ENCODE assay signal across 10 cellular contexts in genomic region chr2:30272761-30273573, GRCh38. TPM values are rescaled to one million over a fixed set of nuclear protein-coding genes. Genes with fewer than 3 reads are reported as not detected.
DNase-seq lines count a peak whose midpoint lies in the region; ATAC-seq and TF ChIP-seq lines count a peak whose summit lies in the region.
"Had no signal": no experiment of that assay in that cellular context is flagged by ENCODE, and none has a peak within 500 bp of the region (broad histone marks: within the 10 kb centered on the region; RNA-seq: fewer than 3 reads in every experiment).

No MANE protein-coding gene starts in this region.

- H4K5ac ChIP-seq in mesendoderm (ENCODE audit: low read length): no peak overlapping the region

- H3K27me3 ChIP-seq in mesendoderm (ENCODE audit: insufficient read depth, low read length, poor library complexity) (no peaks in the 10 kb centered on the region), gastrocnemius medialis (no peaks in the 10 kb centered on the region)
- H3K27me3 ChIP-seq: right lobe of liver had no signal

- H2BK120ac ChIP-seq in mesendoderm (ENCODE audit: low read depth, low read length): no peak overlapping the region

- H3K4me3 ChIP-seq in astrocyte of the cerebellum (ENCODE audit: low read depth, low read length): no peak overlapping the region
- H3K4me3 ChIP-seq in mesendoderm (ENCODE audit: low read length): no peak overlapping the region
- no peak overlapping the region for H3K4me3 ChIP-seq in gastrocnemius medialis
- H3K4me3 ChIP-seq: right lobe of liver had no signal

- H4K8ac ChIP-seq in mesendoderm (ENCODE audit: low read depth, low read length): no peak overlapping the region

- H2BK15ac ChIP-seq in mesendoderm (replicated peaks; ENCODE audit: low read depth): no peak overlapping the region

- no peaks in the 10 kb centered on the region for H3K79me2 ChIP-seq in mesendoderm (ENCODE audit: control insufficient read depth, insufficient read depth, low read length)

- H3K4ac ChIP-seq in mesendoderm (ENCODE audit: low read depth, low read length): no peak overlapping the region

- no peak overlapping the region for H3K27ac ChIP-seq in mesendoderm (ENCODE audit: low read depth, low read length)
- no peak overlapping the region for H3K27ac ChIP-seq in gastrocnemius medialis
- H3K27ac ChIP-seq: right lobe of liver had no signal

- H2BK5ac ChIP-seq in mesendoderm (ENCODE audit: low read length): no peak overlapping the region

- intact Hi-C loops in gastrocnemius medialis (cut with DNase I; ENCODE audit: low total_unique reads): no loop called here

- in situ Hi-C loops in astrocyte of the cerebellum (cut with HindIII; ENCODE audit: low sequenced_read_pairs): no loop called here
- in situ Hi-C loops in gastrocnemius medialis (cut with MboI; ENCODE audit: low sequenced_read_pairs in 4 of 4): no loop called here

- no peaks in the 10 kb centered on the region for H3K79me1 ChIP-seq in mesendoderm (ENCODE audit: low read length)

- no peak overlapping the region for H3K9ac ChIP-seq in mesendoderm (ENCODE audit: low read length)

- H3K56ac ChIP-seq in mesendoderm (ENCODE audit: low read length): peak overlapping the region; percentile 1

- no peaks in the 10 kb centered on the region for H3K9me3 ChIP-seq in gastrocnemius medialis
- H3K9me3 ChIP-seq: right lobe of liver had no signal

- H3K4me2 ChIP-seq in mesendoderm (ENCODE audit: low read length): no peak overlapping the region

- no peak overlapping the region for H2AK5ac ChIP-seq in mesendoderm (ENCODE audit: low read length)

- H3K36me3 ChIP-seq in mesendoderm (ENCODE audit: control insufficient read depth, insufficient read depth, low read length): no peaks in the 10 kb centered on the region
- no peaks in the 10 kb centered on the region for H3K36me3 ChIP-seq in gastrocnemius medialis
- H3K36me3 ChIP-seq: right lobe of liver had no signal

- DNase-seq in AG09319 (ENCODE audit: extremely low read depth, low read depth) (peak; percentile 49), HT1080 (ENCODE audit: low read depth) (peak; percentile 71), astrocyte of the cerebellum (ENCODE audit: low read depth) (peak; percentile 44), mesendoderm (peak; percentile 74), gastrocnemius medialis (no peak)
- no peak for DNase-seq in NK-92 treated with Interleukin-12 subunit alpha and Interleukin-12 subunit beta, amount 100 ng/mL, for 24 hours (lab: John Stamatoyannopoulos, UW)
- DNase-seq: NCI-H187, right lobe of liver had no signal

- no peak for TF ChIP-seq POLR2A in gastrocnemius medialis (IDR thresholded peaks at IDR 0.05)

- peak overlapping the region; percentile 35 for H3K18ac ChIP-seq in mesendoderm (ENCODE audit: low read length)

- TF ChIP-seq CTCF in AG09319 (IDR thresholded peaks at IDR 0.05; ENCODE audit: low read depth, low read length) (no peak), astrocyte of the cerebellum (IDR thresholded peaks at IDR 0.05; ENCODE audit: low read depth, low read length, missing control alignments) (no peak), gastrocnemius medialis (IDR thresholded peaks at IDR 0.05 in 4 of 5, conservative IDR thresholded peaks at IDR 0.05 in 1 of 5) (no peak)

- ATAC-seq in GM19324 (IDR thresholded peaks at IDR 0.05; ENCODE audit: low FRiP score, unreplicated experiment) (no peak), gastrocnemius medialis (no peak), GM18861 (IDR thresholded peaks at IDR 0.05; ENCODE audit: unreplicated experiment) (no peak)
- ATAC-seq: right lobe of liver had no signal

- no CpG with 5 or more reads among the region's 5 CpGs for WGBS in mesendoderm (ENCODE audit: extremely low coverage, insufficient coverage, low lambda C conversion rate)

- no peak overlapping the region for H3K23ac ChIP-seq in mesendoderm (ENCODE audit: low read length)

- H3K4me1 ChIP-seq in mesendoderm (ENCODE audit: control insufficient read depth, low read depth, low read length) (peaks cover 2% of the 10 kb centered on the region), gastrocnemius medialis (no peaks in the 10 kb centered on the region)

RNA-seq across cellular contexts. Expression of gene LBH, which starts 41.6 kb away (rescaled TPM):
- total RNA-seq in HT1080 (2014; rRNA removed; shearing (Covaris generic)): 7.0 and 10.1 TPM in 2 replicates
- polyA plus RNA-seq in HT1080 (2015; cell fraction: cytosol; rRNA removed): 6.4 and 7.6 TPM in 2 replicates
- 3.0 and 3.6 TPM in 2 replicates for polyA plus RNA-seq in HT1080 (2015; cell fraction: nucleus; rRNA removed)
- 34.2 TPM for polyA plus RNA-seq in mesendoderm (2013, experiment 1 of 2)
- 31.9 TPM for polyA plus RNA-seq in mesendoderm (2013, experiment 2 of 2)
- 10 to 100 TPM in 2 of 4 donors, 1 to 10 TPM in 2; 5.4 to 37.6 (median 12.5) TPM for total RNA-seq in gastrocnemius medialis

Comparison
In these comparisons a context has a peak if more than half of its experiments do, and no peak if none do; other contexts are left out.
1. DNase-seq: peak in AG09319 (single experiment), HT1080 (single experiment), astrocyte of the cerebellum (single experiment) and mesendoderm (single experiment); none in gastrocnemius medialis (0 of 2) and NK-92 treated with Interleukin-12 subunit alpha and Interleukin-12 subunit beta, amount 100 ng/mL, for 24 hours (single experiment).